Comparison of ENCODE assay signal across 9 cellular contexts in the genomic region with DNA sequence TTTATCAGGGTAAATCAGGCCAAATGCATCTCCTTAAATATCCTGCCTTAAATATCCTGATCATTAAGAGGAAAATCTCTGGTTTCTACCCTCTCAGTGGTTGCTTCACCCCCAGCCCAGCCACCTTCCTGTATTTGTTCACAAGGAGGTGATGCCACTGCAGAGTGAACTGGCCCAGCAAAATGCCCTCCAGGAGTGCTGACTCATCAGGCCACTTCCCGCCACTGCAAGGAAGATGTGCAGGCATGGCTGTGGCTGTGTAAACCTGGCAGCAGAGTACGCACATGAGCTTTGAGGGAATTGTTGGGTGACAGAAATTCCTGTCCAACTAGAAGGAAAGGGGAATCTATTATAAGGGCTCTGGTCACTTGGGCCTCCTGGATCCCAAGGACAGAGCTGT. TPM values are rescaled to one million over a fixed set of nuclear protein-coding genes. Genes with fewer than 3 reads are reported as not detected.
A peak's percentile ranks its signal among the peaks of the same experiment; 100 is the strongest.
DNase-seq lines count a peak whose midpoint lies in the region; ATAC-seq lines count a peak whose summit lies in the region.
"Had no signal": no experiment of that assay in that cellular context is flagged by ENCODE, and none has a peak within 500 bp of the region (broad histone marks: within the 10 kb centered on the region; RNA-seq: fewer than 3 reads in every experiment).

No MANE protein-coding gene starts in this region.

- POLR2A ChIA-PET in naive thymus-derived CD4-positive, alpha-beta T cell (lab: Charles Lee), result interaction anchor here (1.2 kb wide), 1 partner anchor 11 kb away, joined by 4 read pairs; no protein-coding TSS in a partner anchor

- H3K27me3 ChIP-seq in naive thymus-derived CD4-positive, alpha-beta T cell (ENCODE audit: control insufficient read depth in 2 of 2, insufficient read depth in 2 of 2, low read length in 2 of 2), result no peaks in the 10 kb centered on the region

- H3K9me3 ChIP-seq in naive thymus-derived CD4-positive, alpha-beta T cell (ENCODE audit: control insufficient read depth in 2 of 3, low read length in 3 of 3), result peaks cover 0 to 20% (median 6%) of the 10 kb centered on the region in 3 experiments

- peaks cover 0 to 55% (median 8%) of the 10 kb centered on the region in 3 experiments for H3K36me3 ChIP-seq in naive thymus-derived CD4-positive, alpha-beta T cell (ENCODE audit: control insufficient read depth in 2 of 3, insufficient read depth in 3 of 3, low read length in 3 of 3)

- peaks cover 26% of the 10 kb centered on the region for H3K4me1 Mint-ChIP-seq in dendritic cell treated with granulocyte-macrophage colony-stimulating factor and Interleukin-4, amounts not matched to agents 40 ng/mL and 50 ng/mL, for 4 days (ENCODE audit: low read depth)
- peaks cover 0 to 11% (median 0%) of the 10 kb centered on the region in 7 donors for H3K4me1 Mint-ChIP-seq in naive thymus-derived CD4-positive, alpha-beta T cell

- ATAC-seq in naive thymus-derived CD4-positive, alpha-beta T cell, result peak; percentile 84
- no peak for ATAC-seq in GM19395 (IDR thresholded peaks at IDR 0.05; ENCODE audit: unreplicated experiment)
- ATAC-seq in stimulated activated naive CD8-positive, alpha-beta T cell treated with anti-CD3 and anti-CD28 coated beads, Interleukin-15, Interleukin-2, amounts not matched to agents 100 U/mL and 50 U/mL, for 24 hours, result no peak

- H3K27ac Mint-ChIP-seq in dendritic cell treated with granulocyte-macrophage colony-stimulating factor and Interleukin-4, amounts not matched to agents 40 ng/mL and 50 ng/mL, for 4 days, result peak overlapping the region; percentile 27
- H3K27ac Mint-ChIP-seq in naive thymus-derived CD4-positive, alpha-beta T cell, result peak overlapping the region in 1 of 9 donors; percentile 6
- H3K27ac Mint-ChIP-seq: activated T-helper 1 cell treated with anti-CD3 and anti-CD28 coated beads, Interleukin-12 subunit alpha, Interleukin-12 subunit beta, Interleukin-2, Interleukin-4 antibody, amounts not matched to agents 30 ng/mL and 10 ng/mL and 1 ng/mL, durations not matched to agents 14 hours and 24 hours and 36 hours had no signal

- H3K4me3 ChIP-seq in naive thymus-derived CD4-positive, alpha-beta T cell (ENCODE audit: low read length), result no peak overlapping the region

- peak; percentile 86 for DNase-seq in ELR (ENCODE audit: low read depth)
- DNase-seq in NOMO-1 treated with DMSO at 0.1 percent for 48 hours (lab: John Stamatoyannopoulos, UW; ENCODE audit: unreplicated experiment), result peak; percentile 77
- no peak for DNase-seq in naive thymus-derived CD4-positive, alpha-beta T cell
- DNase-seq in effector CD8-positive, alpha-beta T cell (lab: John Stamatoyannopoulos, UW), result no peak
- no peak for DNase-seq in hippocampal formation (lab: John Stamatoyannopoulos, UW)
- DNase-seq in stimulated activated naive CD8-positive, alpha-beta T cell treated with anti-CD3 and anti-CD28 coated beads, Interleukin-15, Interleukin-2, amounts not matched to agents 100 U/mL and 50 U/mL, for 24 hours, result no peak

- H3K4me3 Mint-ChIP-seq in dendritic cell treated with granulocyte-macrophage colony-stimulating factor and Interleukin-4, amounts not matched to agents 40 ng/mL and 50 ng/mL, for 4 days, result no peak overlapping the region
- H3K4me3 Mint-ChIP-seq in naive thymus-derived CD4-positive, alpha-beta T cell, result no peak overlapping the region
- H3K4me3 Mint-ChIP-seq: activated T-helper 1 cell treated with anti-CD3 and anti-CD28 coated beads, Interleukin-12 subunit alpha, Interleukin-12 subunit beta, Interleukin-2, Interleukin-4 antibody, amounts not matched to agents 30 ng/mL and 10 ng/mL and 1 ng/mL, durations not matched to agents 14 hours and 24 hours and 36 hours had no signal

- no peaks in the 10 kb centered on the region for H3K27me3 Mint-ChIP-seq in dendritic cell treated with granulocyte-macrophage colony-stimulating factor and Interleukin-4, amounts not matched to agents 40 ng/mL and 50 ng/mL, for 4 days
- H3K27me3 Mint-ChIP-seq in naive thymus-derived CD4-positive, alpha-beta T cell, result no peaks in the 10 kb centered on the region

- H3K9me3 Mint-ChIP-seq in dendritic cell treated with granulocyte-macrophage colony-stimulating factor and Interleukin-4, amounts not matched to agents 40 ng/mL and 50 ng/mL, for 4 days, result peaks cover 27% of the 10 kb centered on the region
- H3K9me3 Mint-ChIP-seq in naive thymus-derived CD4-positive, alpha-beta T cell, result peaks cover 0 to 42% (median 19%) of the 10 kb centered on the region in 11 donors

- no peaks in the 10 kb centered on the region for H3K4me1 ChIP-seq in naive thymus-derived CD4-positive, alpha-beta T cell (ENCODE audit: control insufficient read depth in 2 of 2, insufficient read depth in 2 of 2, low read length in 2 of 2)

- intact Hi-C loops in dendritic cell treated with granulocyte-macrophage colony-stimulating factor and Interleukin-4, amounts not matched to agents 40 ng/mL and 50 ng/mL, for 4 days (cut with micrococcal nuclease), result no loop called here
- intact Hi-C loops in naive thymus-derived CD4-positive, alpha-beta T cell (cut with micrococcal nuclease), result no loop called here

- CTCF ChIA-PET in naive thymus-derived CD4-positive, alpha-beta T cell (lab: Charles Lee), result no interaction called here

- H3K27ac ChIP-seq in naive thymus-derived CD4-positive, alpha-beta T cell (ENCODE audit: low read depth, low read length), result no peak overlapping the region

- peaks cover 97% of the 10 kb centered on the region for H3K36me3 Mint-ChIP-seq in dendritic cell treated with granulocyte-macrophage colony-stimulating factor and Interleukin-4, amounts not matched to agents 40 ng/mL and 50 ng/mL, for 4 days (ENCODE audit: low read depth)
- peaks cover 27 to 83% (median 69%) of the 10 kb centered on the region in 5 donors for H3K36me3 Mint-ChIP-seq in naive thymus-derived CD4-positive, alpha-beta T cell

RNA-seq across cellular contexts. Expression of gene NQO2, which starts 13.8 kb away (rescaled TPM):
- 10 to 100 TPM in 4 of 5 experiments, 1 to 10 TPM in 1; 8.1 to 34.6 (median 22.6) TPM for total RNA-seq in naive thymus-derived CD4-positive, alpha-beta T cell
- polyA plus RNA-seq in naive thymus-derived CD4-positive, alpha-beta T cell, result 10 to 100 TPM; 44.4 to 52.0 TPM

RNA-seq across cellular contexts. Expression of gene SERPINB6, which starts 42.1 kb away (rescaled TPM):
- total RNA-seq in naive thymus-derived CD4-positive, alpha-beta T cell, result 10 to 100 TPM; 19.7 to 60.5 (median 56.4) TPM
- polyA plus RNA-seq in naive thymus-derived CD4-positive, alpha-beta T cell, result 10 to 100 TPM; 77.9 to 94.2 TPM

RNA-seq across cellular contexts. Expression of gene RIPK1, which starts 54.8 kb away (rescaled TPM):
- total RNA-seq in naive thymus-derived CD4-positive, alpha-beta T cell, result 10 to 100 TPM; 20.3 to 34.8 (median 32.4) TPM
- polyA plus RNA-seq in naive thymus-derived CD4-positive, alpha-beta T cell, result 10 to 100 TPM; 17.1 to 25.4 TPM

Comparison
In these comparisons a context has a peak if more than half of its experiments do, and no peak if none do; other contexts are left out.
1. DNase-seq: peak in ELR (single experiment) and NOMO-1 treated with DMSO at 0.1 percent for 48 hours (single experiment); none in naive thymus-derived CD4-positive, alpha-beta T cell (0 of 9), effector CD8-positive, alpha-beta T cell (single experiment), hippocampal formation (0 of 2) and stimulated activated naive CD8-positive, alpha-beta T cell treated with anti-CD3 and anti-CD28 coated beads, Interleukin-15, Interleukin-2, amounts not matched to agents 100 U/mL and 50 U/mL, for 24 hours (single experiment).